ENCODE assay signal across 8 cellular contexts in the genomic region with DNA sequence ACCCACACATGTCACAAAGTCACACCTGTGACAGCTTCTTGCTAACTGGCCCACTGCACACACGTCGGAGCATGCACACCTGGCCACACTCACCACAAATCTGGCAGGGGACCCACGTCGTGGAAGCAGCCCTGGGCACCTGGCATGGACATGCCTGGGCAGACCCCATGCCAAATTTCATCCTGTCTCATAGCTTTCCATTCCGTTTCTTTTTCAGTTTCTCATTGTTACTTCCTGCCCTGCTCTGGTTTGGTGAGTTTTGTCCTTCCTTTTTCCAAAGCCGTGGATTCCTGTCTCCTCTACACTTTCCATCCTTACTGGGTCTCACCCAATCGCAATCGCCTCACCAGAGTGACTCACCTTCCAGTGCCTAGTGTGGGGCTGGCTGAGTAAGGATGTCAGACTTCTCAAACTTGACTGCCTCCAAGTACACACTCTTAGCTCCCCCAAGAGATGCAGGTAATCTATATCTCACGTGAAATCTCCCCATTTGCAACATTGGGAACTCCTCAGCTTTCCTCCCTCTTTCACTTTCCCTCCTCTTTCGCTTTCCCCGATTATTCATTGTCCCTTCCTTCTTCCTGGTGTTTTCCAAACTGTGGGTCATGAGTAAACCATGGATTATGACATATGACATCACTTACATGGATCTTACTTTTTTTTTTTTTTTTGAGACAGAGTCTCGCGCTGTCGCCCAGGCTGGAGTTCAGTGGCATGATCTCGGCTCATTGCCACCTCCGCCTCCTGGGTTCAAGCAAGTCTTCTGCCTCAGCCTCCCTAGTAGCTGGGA. TPM values are rescaled to one million over a fixed set of nuclear protein-coding genes. Genes with fewer than 3 reads are reported as not detected.
DNase-seq lines count a peak whose midpoint lies in the region; ATAC-seq and TF ChIP-seq lines count a peak whose summit lies in the region.

No MANE protein-coding gene starts in this region.

- H3K9ac ChIP-seq in endodermal cell (ENCODE audit: extremely low read depth, low read length, poor library complexity, severe bottlenecking), result no peak overlapping the region

- H3K9me3 Mint-ChIP-seq in activated T-cell treated with anti-CD3 and anti-CD28 coated beads, Interleukin-2, amount 50 U/mL, for 4 hours, result no peaks in the 10 kb centered on the region
- H3K9me3 Mint-ChIP-seq in endodermal cell, result no peaks in the 10 kb centered on the region

- DNase-seq in activated T-cell treated with anti-CD3 and anti-CD28 coated beads, Interleukin-2, amount 50 U/mL, for 4 hours, result no peak
- DNase-seq in activated T-cell treated with anti-CD3 and anti-CD28 coated beads for 4 hours (no peak), RPMI7951 (ENCODE audit: low read depth) (peak; percentile 71), endodermal cell (peak; percentile 42), psoas muscle (no peak), 8988T (no peak)

- H3K36me3 ChIP-seq in endodermal cell (ENCODE audit: control insufficient read depth, insufficient read depth, low read length), result no peaks in the 10 kb centered on the region
- no peaks in the 10 kb centered on the region for H3K36me3 ChIP-seq in psoas muscle (ENCODE audit: insufficient read depth in 1 of 2, low read depth in 1 of 2)

- peak overlapping the region; percentile 27 for H3K27ac Mint-ChIP-seq in endodermal cell

- 84 to 85% methylated on average over 10 to 16 of the region's 16 CpGs for WGBS in endodermal cell (ENCODE audit: insufficient coverage in 1 of 2, insufficient read length in 1 of 2), 2 experiments
- WGBS in psoas muscle, 3 donors, result 40 to 54% (median 41%) methylated on average over 16 of the region's 16 CpGs

- H3K27ac ChIP-seq in endodermal cell (ENCODE audit: low read depth, low read length) (no peak overlapping the region), psoas muscle (peak overlapping the region; percentile 100)

- intact Hi-C loops in psoas muscle (cut with DNase I), result loop anchor here in 1 of 2 donors (1.0 kb wide), 1 partner anchor 11 kb away; no protein-coding TSS in a partner anchor

- H3K9me3 ChIP-seq in endodermal cell (ENCODE audit: control insufficient read depth, low read length) (no peaks in the 10 kb centered on the region), psoas muscle (no peaks in the 10 kb centered on the region)

- TF ChIP-seq CTCF in endodermal cell (conservative IDR thresholded peaks at IDR 0.05), result no peak
- TF ChIP-seq CTCF in psoas muscle (IDR thresholded peaks at IDR 0.05), result no peak

- no peaks in the 10 kb centered on the region for H3K27me3 Mint-ChIP-seq in activated T-cell treated with anti-CD3 and anti-CD28 coated beads, Interleukin-2, amount 50 U/mL, for 4 hours (ENCODE audit: low read depth)
- peaks cover 11% of the 10 kb centered on the region for H3K27me3 Mint-ChIP-seq in endodermal cell (ENCODE audit: insufficient read depth)

- peak overlapping the region; percentile 76 for H3K4me3 Mint-ChIP-seq in activated T-cell treated with anti-CD3 and anti-CD28 coated beads, Interleukin-2, amount 50 U/mL, for 4 hours
- H3K4me3 Mint-ChIP-seq in endodermal cell, result no peak overlapping the region

- no peak for ATAC-seq in activated T-cell treated with anti-CD3 and anti-CD28 coated beads, Interleukin-2, amount 50 U/mL, for 4 hours
- ATAC-seq in psoas muscle, result no peak
- ATAC-seq in GM18907 (IDR thresholded peaks at IDR 0.05; ENCODE audit: unreplicated experiment), result no peak
- no peak for ATAC-seq in HG02588 (IDR thresholded peaks at IDR 0.05; ENCODE audit: unreplicated experiment)

- peaks cover 20% of the 10 kb centered on the region for H3K4me1 Mint-ChIP-seq in activated T-cell treated with anti-CD3 and anti-CD28 coated beads, Interleukin-2, amount 50 U/mL, for 4 hours (ENCODE audit: low read depth)
- peaks cover 6% of the 10 kb centered on the region for H3K4me1 Mint-ChIP-seq in endodermal cell

- H3K36me3 Mint-ChIP-seq in activated T-cell treated with anti-CD3 and anti-CD28 coated beads, Interleukin-2, amount 50 U/mL, for 4 hours (ENCODE audit: insufficient read depth), result no peaks in the 10 kb centered on the region
- H3K36me3 Mint-ChIP-seq in endodermal cell (ENCODE audit: low read depth), result no peaks in the 10 kb centered on the region

- H3K4me1 ChIP-seq in endodermal cell (ENCODE audit: control insufficient read depth, insufficient read depth, low read length) (peaks cover 5% of the 10 kb centered on the region), psoas muscle (peaks cover 1% of the 10 kb centered on the region)

- no peak overlapping the region for H3K4me3 ChIP-seq in endodermal cell (ENCODE audit: low read length)
- no peak overlapping the region for H3K4me3 ChIP-seq in psoas muscle

- H3K27me3 ChIP-seq in endodermal cell (ENCODE audit: control insufficient read depth, insufficient read depth, low read length, poor library complexity, severe bottlenecking), result no peaks in the 10 kb centered on the region
- no peaks in the 10 kb centered on the region for H3K27me3 ChIP-seq in psoas muscle (ENCODE audit: insufficient read depth in 3 of 3, low read length in 2 of 3)

RNA-seq across cellular contexts. Expression of a gene that starts 1.6 kb away (rescaled TPM):
- total RNA-seq in activated T-cell treated with anti-CD3 and anti-CD28 coated beads, Interleukin-2, amount 50 U/mL, for 4 hours, result 1 to 10 TPM; 4.4 to 6.0 (median 5.7) TPM
- 1.8 and 2.2 TPM in 2 replicates for total RNA-seq in RPMI7951 (2014; rRNA removed; shearing (Covaris generic))
- total RNA-seq in endodermal cell, result 10 to 100 TPM in 1 of 2 donors, 1 to 10 TPM in 1; 8.8 to 13.4 TPM
- polyA plus RNA-seq in endodermal cell (2013, experiment 1 of 2), result 25.1 TPM
- 23.6 TPM for polyA plus RNA-seq in endodermal cell (2013, experiment 2 of 2)
- total RNA-seq in psoas muscle, result 10 to 100 TPM in 1 of 4 donors, 1 to 10 TPM in 3; 2.7 to 32.5 (median 4.7) TPM
- 1 to 10 TPM; 2.7 to 6.6 (median 2.9) TPM for polyA plus RNA-seq in psoas muscle

RNA-seq across cellular contexts. Expression of a gene that starts 23.7 kb away (rescaled TPM):
- 10 to 100 TPM; 24.0 to 34.5 (median 30.4) TPM for total RNA-seq in activated T-cell treated with anti-CD3 and anti-CD28 coated beads, Interleukin-2, amount 50 U/mL, for 4 hours
- total RNA-seq in RPMI7951 (2014; rRNA removed; shearing (Covaris generic)), result 3.2 and 6.5 TPM in 2 replicates
- 10 to 100 TPM; 33.8 to 46.2 TPM for total RNA-seq in endodermal cell
- 25.5 TPM for polyA plus RNA-seq in endodermal cell (2013, experiment 1 of 2)
- polyA plus RNA-seq in endodermal cell (2013, experiment 2 of 2), result 23.5 TPM
- 10 to 100 TPM; 16.9 to 28.2 (median 24.2) TPM for total RNA-seq in psoas muscle
- polyA plus RNA-seq in psoas muscle, result 10 to 100 TPM; 18.8 to 28.5 (median 24.0) TPM

RNA-seq across cellular contexts. Expression of a gene that starts 42.1 kb away (rescaled TPM):
- 10 to 100 TPM in 2 of 3 donors, 1 to 10 TPM in 1; 9.9 to 10.1 (median 10.0) TPM for total RNA-seq in activated T-cell treated with anti-CD3 and anti-CD28 coated beads, Interleukin-2, amount 50 U/mL, for 4 hours
- total RNA-seq in RPMI7951 (2014; rRNA removed; shearing (Covaris generic)), result 1.8 and 1.9 TPM in 2 replicates
- total RNA-seq in endodermal cell (10 to 100 TPM in 1 of 2 donors, 1 to 10 TPM in 1; 8.7 to 11.5 TPM), psoas muscle (10 to 100 TPM; 13.6 to 18.9 (median 15.8) TPM)
- 14.7 TPM for polyA plus RNA-seq in endodermal cell (2013, experiment 1 of 2)
- polyA plus RNA-seq in endodermal cell (2013, experiment 2 of 2), result 15.5 TPM
- polyA plus RNA-seq in psoas muscle, result 10 to 100 TPM in 1 of 3 donors, 1 to 10 TPM in 2; 3.6 to 21.2 (median 9.9) TPM

Comparison
In these comparisons a context has a peak if more than half of its experiments do, and no peak if none do; other contexts are left out.
1. DNase-seq: peak in RPMI7951 (single experiment) and endodermal cell (single experiment); none in activated T-cell treated with anti-CD3 and anti-CD28 coated beads, Interleukin-2, amount 50 U/mL, for 4 hours (single experiment), activated T-cell treated with anti-CD3 and anti-CD28 coated beads for 4 hours (single experiment), psoas muscle (0 of 2) and 8988T (single experiment).